ENCODE assay signal across 21 cellular contexts in the genomic region with DNA sequence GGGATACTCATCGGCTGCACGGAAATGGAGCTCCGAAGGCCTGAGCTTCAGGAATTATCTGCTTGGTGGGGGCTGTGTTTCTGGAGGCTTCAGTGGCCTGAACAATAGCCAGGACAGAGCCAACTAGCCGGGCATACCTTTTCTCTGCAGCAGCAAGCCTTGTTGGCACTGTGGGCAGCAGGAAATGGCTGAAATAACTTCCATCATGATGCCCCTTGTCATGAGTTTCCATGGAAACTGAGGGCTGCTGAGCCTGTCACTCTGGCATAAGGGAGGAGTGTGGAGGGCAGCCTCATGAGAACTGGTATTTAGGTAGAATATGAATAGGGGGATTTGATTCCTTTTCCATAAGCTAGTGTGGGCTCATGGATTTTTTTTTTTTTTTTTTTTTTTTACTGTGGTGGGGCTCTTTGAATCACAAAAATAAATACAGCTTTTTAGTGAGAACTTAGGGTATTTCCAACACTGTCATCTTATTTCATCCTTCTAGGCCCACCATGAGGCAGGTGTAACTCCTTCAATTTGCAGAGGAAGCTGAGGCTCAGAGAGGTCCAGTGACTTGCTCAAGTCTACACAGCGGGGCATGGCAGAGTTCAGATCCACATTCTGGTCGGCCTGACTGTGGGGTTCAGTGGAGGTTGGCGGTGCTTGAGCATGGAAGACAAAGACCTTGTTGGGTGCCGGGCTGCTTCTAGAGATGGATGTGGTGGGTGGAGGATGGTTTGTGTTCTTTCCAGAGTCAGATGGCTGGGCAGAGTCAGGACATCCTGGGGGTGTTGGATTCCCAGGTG. TPM values are rescaled to one million over a fixed set of nuclear protein-coding genes. Genes with fewer than 3 reads are reported as not detected.
DNase-seq lines count a peak whose midpoint lies in the region; ATAC-seq and TF ChIP-seq lines count a peak whose summit lies in the region.
"Had no signal": no experiment of that assay in that cellular context is flagged by ENCODE, and none has a peak within 500 bp of the region (broad histone marks: within the 10 kb centered on the region; RNA-seq: fewer than 3 reads in every experiment).

No MANE protein-coding gene starts in this region.

- H3K27ac Mint-ChIP-seq in activated naive CD8-positive, alpha-beta T cell treated with anti-CD3 and anti-CD28 coated beads, Interleukin-2, amount 50 U/mL, for 24 hours = peak overlapping the region; percentile 67

- peak overlapping the region; percentile 76 for H3K4me3 ChIP-seq in DOHH2 (ENCODE audit: low read length)
- peak overlapping the region; percentile 28 to 45 for H3K4me3 ChIP-seq in neutrophil (ENCODE audit: low read depth in 1 of 2, low read length in 1 of 2)
- H3K4me3 ChIP-seq: breast epithelium, esophagus squamous epithelium, HAP-1, sigmoid colon, SJCRH30, vagina had no signal

- peak overlapping the region; percentile 100 for H3K27ac ChIP-seq in DOHH2 (ENCODE audit: low read depth, low read length)
- H3K27ac ChIP-seq in neutrophil = peak overlapping the region; percentile 98
- H3K27ac ChIP-seq: breast epithelium, sigmoid colon, SJCRH30, vagina had no signal

- H3K4me1 ChIP-seq in DOHH2 (ENCODE audit: control insufficient read depth, low read length) = peaks cover 96% of the 10 kb centered on the region
- H3K4me1 ChIP-seq in neutrophil (ENCODE audit: control insufficient read depth in 1 of 2, insufficient read depth in 1 of 2, low read depth in 1 of 2, low read length in 1 of 2) = peaks cover 93 to 98% of the 10 kb centered on the region in 2 experiments
- H3K4me1 ChIP-seq: breast epithelium, HAP-1, sigmoid colon, SJCRH30, vagina had no signal

- peaks cover 58% of the 10 kb centered on the region for H3K36me3 ChIP-seq in DOHH2 (ENCODE audit: control insufficient read depth, low read length)
- H3K36me3 ChIP-seq in neutrophil = peaks cover 4% of the 10 kb centered on the region
- H3K36me3 ChIP-seq: breast epithelium, esophagus squamous epithelium, HAP-1, sigmoid colon, SJCRH30, vagina had no signal

- H3K9me3 Mint-ChIP-seq in activated naive CD8-positive, alpha-beta T cell treated with anti-CD3 and anti-CD28 coated beads, Interleukin-2, amount 50 U/mL, for 24 hours = no peaks in the 10 kb centered on the region

- H3K9me3 ChIP-seq in DOHH2 (ENCODE audit: control insufficient read depth, insufficient read depth, low read length) (no peaks in the 10 kb centered on the region), neutrophil (no peaks in the 10 kb centered on the region)
- H3K9me3 ChIP-seq: breast epithelium, esophagus squamous epithelium, HAP-1, sigmoid colon, SJCRH30, vagina had no signal

- H3K27me3 Mint-ChIP-seq in activated naive CD8-positive, alpha-beta T cell treated with anti-CD3 and anti-CD28 coated beads, Interleukin-2, amount 50 U/mL, for 24 hours = peaks cover 2% of the 10 kb centered on the region

- H3K27me3 ChIP-seq in DOHH2 (ENCODE audit: control insufficient read depth, low read length) (no peaks in the 10 kb centered on the region), neutrophil (no peaks in the 10 kb centered on the region)
- H3K27me3 ChIP-seq: breast epithelium, esophagus squamous epithelium, sigmoid colon, SJCRH30, vagina had no signal

- TF ChIP-seq CTCF in DOHH2 (IDR thresholded peaks at IDR 0.05; ENCODE audit: low read depth, low read length, poor library complexity, severe bottlenecking) (no peak), neutrophil (IDR thresholded peaks at IDR 0.05) (no peak)

- peaks cover 85% of the 10 kb centered on the region for H3K79me2 ChIP-seq in DOHH2 (ENCODE audit: control insufficient read depth, low read length)

- peaks cover 75% of the 10 kb centered on the region for H3F3A ChIP-seq in DOHH2 (ENCODE audit: control insufficient read depth, insufficient read depth)

- peaks cover 54% of the 10 kb centered on the region for H3K4me1 Mint-ChIP-seq in activated naive CD8-positive, alpha-beta T cell treated with anti-CD3 and anti-CD28 coated beads, Interleukin-2, amount 50 U/mL, for 24 hours

- no peak for ATAC-seq in activated naive CD8-positive, alpha-beta T cell treated with anti-CD3 and anti-CD28 coated beads, Interleukin-2, amount 50 U/mL, for 24 hours
- ATAC-seq in left cardiac atrium = no peak
- ATAC-seq in GM18861 (IDR thresholded peaks at IDR 0.05; ENCODE audit: unreplicated experiment) = no peak

- H3K4me3 Mint-ChIP-seq in activated naive CD8-positive, alpha-beta T cell treated with anti-CD3 and anti-CD28 coated beads, Interleukin-2, amount 50 U/mL, for 24 hours = no peak overlapping the region

- H3K4me2 ChIP-seq in DOHH2 (ENCODE audit: low read length) = peak overlapping the region; percentile 99

- H4K20me1 ChIP-seq in DOHH2 (ENCODE audit: control insufficient read depth, insufficient read depth, low read depth, low read length) = no peaks in the 10 kb centered on the region

- intact Hi-C loops in left cardiac atrium (cut with DNase I) = no loop called here

- H3K9me2 ChIP-seq in DOHH2 (replicated peaks; ENCODE audit: control insufficient read depth, low read length) = no peaks in the 10 kb centered on the region

- DNase-seq in HT1080 (ENCODE audit: low read depth) (peak; percentile 40), left cardiac atrium (no peak), SIG-M5 treated with dmso at 0.1 percent for 504 hours (lab: John Stamatoyannopoulos, UW; ENCODE audit: unreplicated experiment) (no peak)
- DNase-seq in activated naive CD8-positive, alpha-beta T cell treated with anti-CD3 and anti-CD28 coated beads, Interleukin-2, amount 50 U/mL, for 24 hours = no peak
- DNase-seq: activated CD8-positive, alpha-beta memory T cell treated with anti-CD3 and anti-CD28 coated beads for 24 hours; esophagus squamous epithelium; IMR-90; midbrain; NCI-H1048; NCI-H2029 treated with DMSO at 0.1 percent for 48 hours; NCI-H524; occipital lobe; sigmoid colon; SJCRH30; stimulated activated CD4-positive, alpha-beta T cell treated with anti-CD3 and anti-CD28 coated beads, Interleukin-1b, Interleukin-23, amount 100 ng/mL, for 48 hours had no signal

- H3K36me3 Mint-ChIP-seq in activated naive CD8-positive, alpha-beta T cell treated with anti-CD3 and anti-CD28 coated beads, Interleukin-2, amount 50 U/mL, for 24 hours (ENCODE audit: low read depth) = no peaks in the 10 kb centered on the region

RNA-seq across cellular contexts. Expression of gene PLCG2, which starts 39.6 kb away (rescaled TPM):
- total RNA-seq in HT1080 (2014; rRNA removed; shearing (Covaris generic)) = 1.9 and 3.2 TPM in 2 replicates
- polyA plus RNA-seq in HT1080 (2015; cell fraction: cytosol; rRNA removed) = 0.93 and 1.4 TPM in 2 replicates
- 2.7 and 6.3 TPM in 2 replicates for polyA plus RNA-seq in HT1080 (2015; cell fraction: nucleus; rRNA removed)
- total RNA-seq in left cardiac atrium = 10 to 100 TPM; 14.1 to 16.0 TPM
